Comparison of ENCODE assay signal across 1 cellular context in genomic region chr2:112764071-112765044, GRCh38.
A peak's percentile ranks its signal among the peaks of the same experiment; 100 is the strongest.
TF ChIP-seq lines count a peak whose summit lies in the region.

Gene CKAP2L, minus strand, starts transcription at chr2:112764609. Its CDS starts 11 bp downstream, at chr2:112764598.

TF ChIP-seq in K562, 482 proteins besides CTCF, POLR2A, EP300 and RAD21 (continued from another document and continues in another):
- TF ChIP-seq E2F8 (IDR thresholded peaks at IDR 0.05; ENCODE audit: low read depth, partially characterized antibody) (no peak), RFX5 (IDR thresholded peaks at IDR 0.05; ENCODE audit: low read depth, low read length) (no peak), ZNF384 (IDR thresholded peaks at IDR 0.05; ENCODE audit: low read depth, low read length) (no peak), TCF15 (CRISPR knock-in tag; IDR thresholded peaks at IDR 0.05) (no peak), RHOXF2B (CRISPR knock-in tag; conservative IDR thresholded peaks at IDR 0.05) (no peak), GTF2F1 (IDR thresholded peaks at IDR 0.05; ENCODE audit: low read depth, low read length) (no peak), NBN (IDR thresholded peaks at IDR 0.05; ENCODE audit: low read depth) (no peak), ZNF23 (CRISPR knock-in tag; IDR thresholded peaks at IDR 0.05) (no peak), ZNF431 (CRISPR knock-in tag; IDR thresholded peaks at IDR 0.05) (no peak; the same call in 1 of the 2 replicates), SREBF2 (CRISPR knock-in tag; IDR thresholded peaks at IDR 0.05) (no peak), MITF (IDR thresholded peaks at IDR 0.05) (no peak), TRIM25 (IDR thresholded peaks at IDR 0.05; ENCODE audit: borderline replicate concordance) (no peak), BRD9 (IDR thresholded peaks at IDR 0.05; ENCODE audit: low read depth, partially characterized antibody) (no peak), ZBTB26 (CRISPR knock-in tag; IDR thresholded peaks at IDR 0.05) (no peak), E4F1 (CRISPR knock-in tag; IDR thresholded peaks at IDR 0.05; ENCODE audit: borderline replicate concordance) (no peak), CAMTA2 (CRISPR knock-in tag; conservative IDR thresholded peaks at IDR 0.05) (no peak), SPI1 (IDR thresholded peaks at IDR 0.05; ENCODE audit: borderline replicate concordance, low read depth, low read length) (no peak), KLF1 (tag; IDR thresholded peaks at IDR 0.05) (no peak), EP400 (IDR thresholded peaks at IDR 0.05) (peak; percentile 98), TARDBP (IDR thresholded peaks at IDR 0.05) (no peak), PHB (CRISPR knock-in tag; IDR thresholded peaks at IDR 0.05) (no peak), SRSF9 (IDR thresholded peaks at IDR 0.05; ENCODE audit: borderline replicate concordance, low read depth, low read length) (no peak), ZNF445 (CRISPR knock-in tag; IDR thresholded peaks at IDR 0.05; ENCODE audit: low read depth) (no peak), IRF2 (CRISPR knock-in tag; IDR thresholded peaks at IDR 0.05) (no peak), ZHX1 (conservative IDR thresholded peaks at IDR 0.05; ENCODE audit: low read length) (no peak), SLC30A9 (CRISPR knock-in tag; IDR thresholded peaks at IDR 0.05) (no peak), ZC3H4 (CRISPR knock-in tag; IDR thresholded peaks at IDR 0.05; ENCODE audit: borderline replicate concordance) (no peak), E2F6 (IDR thresholded peaks at IDR 0.05; ENCODE audit: borderline replicate concordance in 1 of 2, extremely low read depth in 1 of 2, insufficient read depth in 1 of 2, insufficient read length in 1 of 2, low read depth in 1 of 2, low read length in 1 of 2, poor library complexity in 1 of 2, severe bottlenecking in 1 of 2) (peak; percentile 14 to 62), UBTF (IDR thresholded peaks at IDR 0.05; ENCODE audit: borderline replicate concordance in 1 of 2, low read depth in 2 of 2, low read length in 2 of 2) (0 out of 4 replicates have a peak, but pooled peaks of 1 of the 2 experiments have one; percentile 25), ESRRB (CRISPR knock-in tag; IDR thresholded peaks at IDR 0.05; ENCODE audit: borderline replicate concordance) (no peak), NELFE (IDR thresholded peaks at IDR 0.05; ENCODE audit: insufficient read depth, insufficient read length) (no peak), ZBTB34 (CRISPR knock-in tag; IDR thresholded peaks at IDR 0.05) (no peak), YY1 (IDR thresholded peaks at IDR 0.05; ENCODE audit: borderline replicate concordance in 1 of 3, control insufficient read depth in 1 of 3, extremely low read depth in 1 of 3, insufficient read depth in 3 of 3, insufficient read length in 1 of 3, insufficient replicate concordance in 2 of 3, low read depth in 1 of 3, low read length in 2 of 3) (peak in 2 of 3 experiments; percentile 15 to 73), SMAD4 (CRISPR knock-in tag; conservative IDR thresholded peaks at IDR 0.05) (no peak), PURB (CRISPR knock-in tag; IDR thresholded peaks at IDR 0.05; ENCODE audit: low read depth) (no peak), HDAC1 (IDR thresholded peaks at IDR 0.05) (peak; percentile 44 to 98; a peak in 2 of 4 replicates), FIP1L1 (IDR thresholded peaks at IDR 0.05; ENCODE audit: low read depth, low read length, poor library complexity, severe bottlenecking) (peak; percentile 30)
